In genomic region chr11:99638073-99638553, GRCh38 we compare ENCODE assay signal across 22 cellular contexts.
"Had no signal": no experiment of that assay in that cellular context is flagged by ENCODE, and none has a peak within 500 bp of the region (broad histone marks: within the 10 kb centered on the region; RNA-seq: fewer than 3 reads in every experiment).

No MANE protein-coding gene starts in this region.

- DNase-seq: dermis blood vessel endothelial cell; effector memory CD4-positive, alpha-beta T cell; left ventricle myocardium superior; lower lobe of right lung; natural killer cell; occipital lobe; ovary; posterior cingulate gyrus; psoas muscle; right cardiac atrium; stimulated activated CD4-positive, alpha-beta T cell treated with anti-CD3 and anti-CD28 coated beads, Interleukin-15, amount 100 ng/mL, for 24 hours; stimulated activated CD4-positive, alpha-beta T cell treated with anti-CD3 and anti-CD28 coated beads, Interleukin-2, amount 100 ng/mL, for 48 hours; stimulated activated naive B cell treated with anti-CD40 and anti-IgM and Interleukin-4, amounts not matched to agents 10 μg/mL and 1 μg/mL and 100 μg/mL, for 72 hours; upper lobe of left lung had no signal

- H3K27ac Mint-ChIP-seq: natural killer cell; stimulated activated naive B cell treated with anti-CD40 and anti-IgM and Interleukin-4, amounts not matched to agents 10 μg/mL and 1 μg/mL and 100 μg/mL, for 72 hours; stimulated activated naive CD8-positive, alpha-beta T cell treated with anti-CD3 and anti-CD28 coated beads, Interleukin-15, Interleukin-2, amounts not matched to agents 100 ng/mL and 50 ng/mL, for 24 hours had no signal

- H3K27ac ChIP-seq: coronary artery, lower lobe of right lung, ovary, psoas muscle, skin epidermis, thoracic aorta, tibial nerve, upper lobe of left lung had no signal

- H3K36me3 ChIP-seq: lower lobe of right lung, ovary, thoracic aorta, tibial nerve, upper lobe of left lung had no signal

- FAIRE-seq: endothelial cell of umbilical vein, keratinocyte, urothelium cell line had no signal

- H3K4me3 Mint-ChIP-seq: natural killer cell; stimulated activated naive B cell treated with anti-CD40 and anti-IgM and Interleukin-4, amounts not matched to agents 10 μg/mL and 1 μg/mL and 100 μg/mL, for 72 hours; stimulated activated naive CD8-positive, alpha-beta T cell treated with anti-CD3 and anti-CD28 coated beads, Interleukin-15, Interleukin-2, amounts not matched to agents 100 ng/mL and 50 ng/mL, for 24 hours had no signal

- H3K9me3 ChIP-seq: lower lobe of right lung, ovary, psoas muscle, thoracic aorta, tibial nerve, upper lobe of left lung had no signal

- H3K4me1 ChIP-seq: lower lobe of right lung, psoas muscle, tibial nerve, upper lobe of left lung had no signal

- H3K4me1 Mint-ChIP-seq: natural killer cell; stimulated activated naive B cell treated with anti-CD40 and anti-IgM and Interleukin-4, amounts not matched to agents 10 μg/mL and 1 μg/mL and 100 μg/mL, for 72 hours had no signal

- H3K27me3 ChIP-seq: ovary, tibial nerve, upper lobe of left lung had no signal

- H3K27me3 Mint-ChIP-seq: stimulated activated naive B cell treated with anti-CD40 and anti-IgM and Interleukin-4, amounts not matched to agents 10 μg/mL and 1 μg/mL and 100 μg/mL, for 72 hours; stimulated activated naive CD8-positive, alpha-beta T cell treated with anti-CD3 and anti-CD28 coated beads, Interleukin-15, Interleukin-2, amounts not matched to agents 100 ng/mL and 50 ng/mL, for 24 hours had no signal

- ATAC-seq: left ventricle myocardium superior; lower lobe of right lung; natural killer cell; psoas muscle; right cardiac atrium; stimulated activated naive B cell treated with anti-CD40 and anti-IgM and Interleukin-4, amounts not matched to agents 10 μg/mL and 1 μg/mL and 100 μg/mL, for 72 hours had no signal

- H3K4me3 ChIP-seq: coronary artery, lower lobe of right lung, ovary, psoas muscle, skin epidermis, thoracic aorta, tibial nerve, upper lobe of left lung had no signal

- H3K36me3 Mint-ChIP-seq: stimulated activated naive B cell treated with anti-CD40 and anti-IgM and Interleukin-4, amounts not matched to agents 10 μg/mL and 1 μg/mL and 100 μg/mL, for 72 hours had no signal
